In the genomic region with DNA sequence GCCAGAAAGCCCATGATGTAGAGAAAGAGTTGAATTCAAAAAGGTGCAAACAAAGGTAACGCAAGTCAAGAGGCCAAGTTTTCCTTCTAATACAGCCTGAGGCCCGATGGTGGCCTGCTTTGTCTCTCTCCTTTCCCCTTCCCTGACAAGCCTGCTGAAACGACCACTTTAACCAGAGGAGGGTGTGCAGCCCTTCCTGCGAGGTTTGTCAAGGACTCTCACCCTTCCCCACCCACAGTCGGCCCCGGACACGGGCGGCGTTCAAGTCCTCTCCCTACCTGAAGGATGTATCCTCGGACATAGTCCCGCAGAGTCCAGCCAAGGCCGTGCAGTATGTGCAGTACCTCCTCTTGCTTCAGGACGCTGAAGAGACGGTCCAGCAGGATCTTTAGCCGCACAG, we compare ENCODE assay signal across 27 cellular contexts.
"Had no signal": no experiment of that assay in that cellular context is flagged by ENCODE, and none has a peak within 500 bp of the region (broad histone marks: within the 10 kb centered on the region; RNA-seq: fewer than 3 reads in every experiment).

No MANE protein-coding gene starts in this region.

- H3K36me3 ChIP-seq: colonic mucosa, left ventricle myocardium inferior, lower lobe of right lung, right lobe of liver, upper lobe of left lung, uterus had no signal

- H3K4me1 Mint-ChIP-seq: naive thymus-derived CD8-positive, alpha-beta T cell; stimulated activated effector memory CD8-positive, alpha-beta T cell treated with anti-CD3 and anti-CD28 coated beads, Interleukin-12 subunit alpha, Interleukin-12 subunit beta, amount 100 ng/mL, for 72 hours had no signal

- H3K36me3 Mint-ChIP-seq: naive thymus-derived CD8-positive, alpha-beta T cell; stimulated activated effector memory CD8-positive, alpha-beta T cell treated with anti-CD3 and anti-CD28 coated beads, Interleukin-12 subunit alpha, Interleukin-12 subunit beta, amount 100 ng/mL, for 72 hours had no signal

- H3K27ac ChIP-seq: colonic mucosa, esophagus muscularis mucosa, foreskin keratinocyte, gastroesophageal sphincter, heart left ventricle, hepatocyte, left ventricle myocardium inferior, lower lobe of right lung, parathyroid adenoma, right lobe of liver, testis, tibial artery, upper lobe of left lung had no signal

- H2AFZ ChIP-seq: hepatocyte, parathyroid adenoma had no signal

- H3K27ac Mint-ChIP-seq: dendritic cell treated with granulocyte-macrophage colony-stimulating factor and Interleukin-4, amounts not matched to agents 40 ng/mL and 50 ng/mL, for 4 days; naive thymus-derived CD8-positive, alpha-beta T cell; progenitor cell of endocrine pancreas; stimulated activated effector memory CD8-positive, alpha-beta T cell treated with anti-CD3 and anti-CD28 coated beads, Interleukin-12 subunit alpha, Interleukin-12 subunit beta, amount 100 ng/mL, for 72 hours had no signal

- H3K4me2 ChIP-seq: hepatocyte, smooth muscle cell had no signal

- H3K79me2 ChIP-seq: hepatocyte, parathyroid adenoma had no signal

- DNase-seq: colonic mucosa; effector memory CD4-positive, alpha-beta T cell; foreskin keratinocyte; heart left ventricle; kidney glomerular epithelial cell; left colon; left ventricle myocardium inferior; lower lobe of right lung; naive thymus-derived CD8-positive, alpha-beta T cell; right lobe of liver; stimulated activated CD4-positive, alpha-beta T cell treated with anti-CD3 and anti-CD28 coated beads, Interleukin-12 subunit alpha, Interleukin-12 subunit beta, amount 100 ng/mL, for 4 hours; stimulated activated CD4-positive, alpha-beta T cell treated with anti-CD3 and anti-CD28 coated beads, Interleukin-1b, Interleukin-23, amount 100 ng/mL, for 48 hours; stimulated activated CD4-positive, alpha-beta T cell treated with anti-CD3 and anti-CD28 coated beads, Interleukin-4, amount 100 ng/mL, for 24 hours; stimulated activated naive CD8-positive, alpha-beta T cell treated with anti-CD3 and anti-CD28 coated beads, Interleukin-15, Interleukin-2, amounts not matched to agents 100 U/mL and 50 U/mL, for 24 hours; substantia nigra; testis; tibial artery; uterus had no signal

- H3K9me3 Mint-ChIP-seq: dendritic cell treated with granulocyte-macrophage colony-stimulating factor and Interleukin-4, amounts not matched to agents 40 ng/mL and 50 ng/mL, for 4 days had no signal

- H3K27me3 ChIP-seq: colonic mucosa, esophagus muscularis mucosa, foreskin keratinocyte, gastroesophageal sphincter, heart left ventricle, hepatocyte, right lobe of liver, testis, tibial artery, upper lobe of left lung, uterus had no signal

- H3K9me3 ChIP-seq: colonic mucosa, esophagus muscularis mucosa, gastroesophageal sphincter, heart left ventricle, left ventricle myocardium inferior, lower lobe of right lung, right lobe of liver, testis, tibial artery, upper lobe of left lung, uterus had no signal

- H3K4me3 Mint-ChIP-seq: dendritic cell treated with granulocyte-macrophage colony-stimulating factor and Interleukin-4, amounts not matched to agents 40 ng/mL and 50 ng/mL, for 4 days; naive thymus-derived CD8-positive, alpha-beta T cell; stimulated activated effector memory CD8-positive, alpha-beta T cell treated with anti-CD3 and anti-CD28 coated beads, Interleukin-12 subunit alpha, Interleukin-12 subunit beta, amount 100 ng/mL, for 72 hours had no signal

- H3K4me3 ChIP-seq: colonic mucosa, esophagus muscularis mucosa, gastroesophageal sphincter, heart left ventricle, hepatocyte, left ventricle myocardium inferior, lower lobe of right lung, right lobe of liver, smooth muscle cell, testis, tibial artery, upper lobe of left lung, uterus had no signal

- ATAC-seq: foreskin keratinocyte; gastroesophageal sphincter; heart left ventricle; naive thymus-derived CD8-positive, alpha-beta T cell; right lobe of liver; stimulated activated effector memory CD8-positive, alpha-beta T cell treated with anti-CD3 and anti-CD28 coated beads, Interleukin-12 subunit alpha, Interleukin-12 subunit beta, amount 100 ng/mL, for 72 hours; stimulated activated naive CD8-positive, alpha-beta T cell treated with anti-CD3 and anti-CD28 coated beads, Interleukin-15, Interleukin-2, amounts not matched to agents 100 U/mL and 50 U/mL, for 24 hours had no signal

- H3K4me1 ChIP-seq: colonic mucosa, esophagus muscularis mucosa, foreskin keratinocyte, gastroesophageal sphincter, heart left ventricle, left ventricle myocardium inferior, lower lobe of right lung, parathyroid adenoma, right lobe of liver, testis, tibial artery had no signal

- H3K27me3 Mint-ChIP-seq: dendritic cell treated with granulocyte-macrophage colony-stimulating factor and Interleukin-4, amounts not matched to agents 40 ng/mL and 50 ng/mL, for 4 days; progenitor cell of endocrine pancreas had no signal
